In genomic region chr21:40757366-40757765, GRCh38 we compare ENCODE assay signal across 25 cellular contexts.
"Had no signal": no experiment of that assay in that cellular context is flagged by ENCODE, and none has a peak within 500 bp of the region (broad histone marks: within the 10 kb centered on the region; RNA-seq: fewer than 3 reads in every experiment).

No MANE protein-coding gene starts in this region.

- H3K27ac ChIP-seq: colonic mucosa, coronary artery, dorsolateral prefrontal cortex, epithelial cell of prostate, esophagus squamous epithelium, foreskin keratinocyte, gastrocnemius medialis, gastroesophageal sphincter, heart left ventricle, heart right ventricle, hepatocyte had no signal

- DNase-seq: colonic mucosa; cortex of kidney; dermis blood vessel endothelial cell; dorsolateral prefrontal cortex; effector CD4-positive, alpha-beta T cell; effector CD8-positive, alpha-beta T cell; effector memory CD4-positive, alpha-beta T cell; effector memory CD8-positive, alpha-beta T cell; endodermal cell; erythroblast; esophagus squamous epithelium; foreskin fibroblast; foreskin keratinocyte; foreskin melanocyte; gastrocnemius medialis; glutamatergic neuron; head of caudate nucleus; heart left ventricle; heart right ventricle had no signal

- H3K4me3 ChIP-seq: colonic mucosa, coronary artery, dorsolateral prefrontal cortex, esophagus squamous epithelium, gastrocnemius medialis, gastroesophageal sphincter, heart left ventricle, heart right ventricle, hepatocyte had no signal

- H3K9me3 Mint-ChIP-seq: endodermal cell had no signal

- H3K79me2 ChIP-seq: hepatocyte had no signal

- H3K9me3 ChIP-seq: colonic mucosa, esophagus squamous epithelium, gastrocnemius medialis, gastroesophageal sphincter, heart left ventricle had no signal

- H3K27ac Mint-ChIP-seq: dendritic cell treated with granulocyte-macrophage colony-stimulating factor and Interleukin-4, amounts not matched to agents 40 ng/mL and 50 ng/mL, for 4 days; effector memory CD8-positive, alpha-beta T cell; endodermal cell had no signal

- H3K27me3 Mint-ChIP-seq: dendritic cell treated with granulocyte-macrophage colony-stimulating factor and Interleukin-4, amounts not matched to agents 40 ng/mL and 50 ng/mL, for 4 days; effector memory CD8-positive, alpha-beta T cell had no signal

- H3K4me2 ChIP-seq: hepatocyte had no signal

- H2AFZ ChIP-seq: hepatocyte had no signal

- H3K4me3 Mint-ChIP-seq: dendritic cell treated with granulocyte-macrophage colony-stimulating factor and Interleukin-4, amounts not matched to agents 40 ng/mL and 50 ng/mL, for 4 days; effector memory CD8-positive, alpha-beta T cell; endodermal cell had no signal

- H3K4me1 ChIP-seq: colonic mucosa, esophagus squamous epithelium, foreskin keratinocyte, gastrocnemius medialis, gastroesophageal sphincter, heart left ventricle, heart right ventricle had no signal

- H3K36me3 ChIP-seq: colonic mucosa, esophagus squamous epithelium, gastrocnemius medialis, gastroesophageal sphincter, heart left ventricle, heart right ventricle had no signal

- ATAC-seq: effector memory CD8-positive, alpha-beta T cell; esophagus mucosa; foreskin keratinocyte; gastrocnemius medialis; gastroesophageal sphincter; heart left ventricle; heart right ventricle had no signal

- H3K27me3 ChIP-seq: colonic mucosa, esophagus squamous epithelium, foreskin keratinocyte, gastrocnemius medialis, hepatocyte had no signal
